1 cellular context compared by ENCODE assay signal in genomic region chr18:34928068-34928753, GRCh38.
TF ChIP-seq lines count a peak whose summit lies in the region.

No MANE protein-coding gene starts in this region.

TF ChIP-seq in HepG2, 621 proteins besides CTCF, POLR2A, EP300 and RAD21 (continued from another document and continues in another):
- TF ChIP-seq ZNF280B (CRISPR knock-in tag; IDR thresholded peaks at IDR 0.05; ENCODE audit: borderline replicate concordance) = no peak
- TF ChIP-seq HNF1A (IDR thresholded peaks at IDR 0.05; ENCODE audit: low read depth) = peak; percentile 50
- 0 out of 2 replicates have a peak, but pooled peaks have one; percentile 51 for TF ChIP-seq HNF1A (CRISPR knock-in tag; IDR thresholded peaks at IDR 0.05; ENCODE audit: borderline replicate concordance)
- TF ChIP-seq POLR2AphosphoS5 (IDR thresholded peaks at IDR 0.05; ENCODE audit: low read depth, low read length) = peak; percentile 75
- no peak for TF ChIP-seq ZNF773 (CRISPR knock-in tag; IDR thresholded peaks at IDR 0.05; ENCODE audit: borderline replicate concordance)
- no peak for TF ChIP-seq PLRG1 (conservative IDR thresholded peaks at IDR 0.05)
- TF ChIP-seq FOXA3 (CRISPR knock-in tag; IDR thresholded peaks at IDR 0.05) = peak; percentile 74
- no peak for TF ChIP-seq SRSF4 (IDR thresholded peaks at IDR 0.05; ENCODE audit: low read depth, low read length, poor library complexity, severe bottlenecking)
- no peak for TF ChIP-seq TCF7L2 (IDR thresholded peaks at IDR 0.05; ENCODE audit: low read depth, low read length)
- TF ChIP-seq KAT2B (IDR thresholded peaks at IDR 0.05; ENCODE audit: borderline replicate concordance, low read depth, low read length) = no peak
- TF ChIP-seq IKZF4 (CRISPR knock-in tag; IDR thresholded peaks at IDR 0.05; ENCODE audit: borderline replicate concordance, low read depth, not compliant biosample characterization) = no peak
- TF ChIP-seq, protein P1, sequence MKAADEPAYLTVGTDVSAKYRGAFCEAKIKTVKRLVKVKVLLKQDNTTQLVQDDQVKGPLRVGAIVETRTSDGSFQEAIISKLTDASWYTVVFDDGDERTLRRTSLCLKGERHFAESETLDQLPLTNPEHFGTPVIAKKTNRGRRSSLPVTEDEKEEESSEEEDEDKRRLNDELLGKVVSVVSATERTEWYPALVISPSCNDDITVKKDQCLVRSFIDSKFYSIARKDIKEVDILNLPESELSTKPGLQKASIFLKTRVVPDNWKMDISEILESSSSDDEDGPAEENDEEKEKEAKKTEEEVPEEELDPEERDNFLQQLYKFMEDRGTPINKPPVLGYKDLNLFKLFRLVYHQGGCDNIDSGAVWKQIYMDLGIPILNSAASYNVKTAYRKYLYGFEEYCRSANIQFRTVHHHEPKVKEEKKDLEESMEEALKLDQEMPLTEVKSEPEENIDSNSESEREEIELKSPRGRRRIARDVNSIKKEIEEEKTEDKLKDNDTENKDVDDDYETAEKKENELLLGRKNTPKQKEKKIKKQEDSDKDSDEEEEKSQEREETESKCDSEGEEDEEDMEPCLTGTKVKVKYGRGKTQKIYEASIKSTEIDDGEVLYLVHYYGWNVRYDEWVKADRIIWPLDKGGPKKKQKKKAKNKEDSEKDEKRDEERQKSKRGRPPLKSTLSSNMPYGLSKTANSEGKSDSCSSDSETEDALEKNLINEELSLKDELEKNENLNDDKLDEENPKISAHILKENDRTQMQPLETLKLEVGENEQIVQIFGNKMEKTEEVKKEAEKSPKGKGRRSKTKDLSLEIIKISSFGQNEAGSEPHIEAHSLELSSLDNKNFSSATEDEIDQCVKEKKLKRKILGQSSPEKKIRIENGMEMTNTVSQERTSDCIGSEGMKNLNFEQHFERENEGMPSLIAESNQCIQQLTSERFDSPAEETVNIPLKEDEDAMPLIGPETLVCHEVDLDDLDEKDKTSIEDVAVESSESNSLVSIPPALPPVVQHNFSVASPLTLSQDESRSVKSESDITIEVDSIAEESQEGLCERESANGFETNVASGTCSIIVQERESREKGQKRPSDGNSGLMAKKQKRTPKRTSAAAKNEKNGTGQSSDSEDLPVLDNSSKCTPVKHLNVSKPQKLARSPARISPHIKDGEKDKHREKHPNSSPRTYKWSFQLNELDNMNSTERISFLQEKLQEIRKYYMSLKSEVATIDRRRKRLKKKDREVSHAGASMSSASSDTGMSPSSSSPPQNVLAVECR (CRISPR knock-in tag; IDR thresholded peaks at IDR 0.05; ENCODE audit: borderline replicate concordance) = no peak; the same call in 1 of the 2 replicates
- no peak for TF ChIP-seq ZFP36 (IDR thresholded peaks at IDR 0.05; ENCODE audit: borderline replicate concordance, low read depth, low read length, partially characterized antibody)
- no peak for TF ChIP-seq IRF9 (CRISPR knock-in tag; IDR thresholded peaks at IDR 0.05; ENCODE audit: borderline replicate concordance)
- TF ChIP-seq KDM5A (IDR thresholded peaks at IDR 0.05; ENCODE audit: borderline replicate concordance, low read length) = no peak
- TF ChIP-seq ZNF543 (CRISPR knock-in tag; IDR thresholded peaks at IDR 0.05) = no peak
- TF ChIP-seq ZNF513 (CRISPR knock-in tag; conservative IDR thresholded peaks at IDR 0.05) = no peak
- no peak for TF ChIP-seq ZIK1 (CRISPR knock-in tag; IDR thresholded peaks at IDR 0.05; ENCODE audit: borderline replicate concordance, low read depth)
- TF ChIP-seq ZNF598 (CRISPR knock-in tag; IDR thresholded peaks at IDR 0.05; ENCODE audit: borderline replicate concordance) = no peak
- peak; percentile 70 for TF ChIP-seq TEAD3 (CRISPR knock-in tag; optimal IDR thresholded peaks at IDR 0.05; ENCODE audit: borderline replicate concordance)
- no peak for TF ChIP-seq ARHGAP35 (CRISPR knock-in tag; IDR thresholded peaks at IDR 0.05; ENCODE audit: borderline replicate concordance)
- no peak; the same call in 1 of the 2 replicates for TF ChIP-seq GATAD1 (CRISPR knock-in tag; IDR thresholded peaks at IDR 0.05)
- no peak for TF ChIP-seq ZNF761 (CRISPR knock-in tag; conservative IDR thresholded peaks at IDR 0.05)
- no peak for TF ChIP-seq FOXC1 (CRISPR knock-in tag; IDR thresholded peaks at IDR 0.05; ENCODE audit: borderline replicate concordance)
- TF ChIP-seq SMC3 (IDR thresholded peaks at IDR 0.05; ENCODE audit: low read length) = peak; percentile 31; the same call in 1 of the 2 replicates
- no peak for TF ChIP-seq ZNF704 (CRISPR knock-in tag; IDR thresholded peaks at IDR 0.05; ENCODE audit: borderline replicate concordance)
- no peak for TF ChIP-seq HOXA9 (CRISPR knock-in tag; IDR thresholded peaks at IDR 0.05; ENCODE audit: borderline replicate concordance)
- TF ChIP-seq PAXIP1 (CRISPR knock-in tag; conservative IDR thresholded peaks at IDR 0.05) = peak; percentile 87
- peak; percentile 92 for TF ChIP-seq HNF4A (CRISPR knock-in tag; IDR thresholded peaks at IDR 0.05)
- TF ChIP-seq KDM2A (CRISPR knock-in tag; IDR thresholded peaks at IDR 0.05; ENCODE audit: borderline replicate concordance, low read depth) = peak; percentile 51; the same call in 1 of the 2 replicates
- TF ChIP-seq SP2 (CRISPR knock-in tag; IDR thresholded peaks at IDR 0.05) = no peak
- TF ChIP-seq HDAC2 (CRISPR knock-in tag; IDR thresholded peaks at IDR 0.05) = peak; percentile 77; the same call in 1 of the 2 replicates
- TF ChIP-seq TAF1 (CRISPR knock-in tag; IDR thresholded peaks at IDR 0.05) = peak; percentile 54; the same call in 1 of the 2 replicates
- TF ChIP-seq ZFY (CRISPR knock-in tag; IDR thresholded peaks at IDR 0.05) = peak; percentile 14; the same call in 1 of the 2 replicates
- no peak for TF ChIP-seq NFE2L2 (IDR thresholded peaks at IDR 0.05; ENCODE audit: low read length)
- TF ChIP-seq ZNF740 (CRISPR knock-in tag; IDR thresholded peaks at IDR 0.05) = no peak
- TF ChIP-seq ZNF619 (CRISPR knock-in tag; IDR thresholded peaks at IDR 0.05) = no peak
- no peak for TF ChIP-seq JUND (CRISPR knock-in tag; IDR thresholded peaks at IDR 0.05)
- no peak for TF ChIP-seq ZFP1 (CRISPR knock-in tag; IDR thresholded peaks at IDR 0.05)
- TF ChIP-seq YEATS2 (CRISPR knock-in tag; IDR thresholded peaks at IDR 0.05; ENCODE audit: borderline replicate concordance) = no peak
- TF ChIP-seq XRCC5 (optimal IDR thresholded peaks at IDR 0.05; ENCODE audit: low read length) = peak; percentile 31
- peak; percentile 57 for TF ChIP-seq ZNF781 (CRISPR knock-in tag; IDR thresholded peaks at IDR 0.05; ENCODE audit: borderline replicate concordance, not compliant biosample characterization)
- no peak for TF ChIP-seq NR1H2 (CRISPR knock-in tag; IDR thresholded peaks at IDR 0.05; ENCODE audit: borderline replicate concordance, low read depth)
- TF ChIP-seq FOXP4 (CRISPR knock-in tag; IDR thresholded peaks at IDR 0.05) = peak; percentile 76; the same call in 1 of the 2 replicates
